In genomic region chr6:79838851-79839250, GRCh38 we compare ENCODE assay signal across 30 cellular contexts.
"Had no signal": no experiment of that assay in that cellular context is flagged by ENCODE, and none has a peak within 500 bp of the region (broad histone marks: within the 10 kb centered on the region; RNA-seq: fewer than 3 reads in every experiment).

No MANE protein-coding gene starts in this region.

- H3K27ac ChIP-seq: adrenal gland, ascending aorta, body of pancreas, brain microvascular endothelial cell, cardiac muscle cell had no signal

- H3K4me1 ChIP-seq: adrenal gland, ascending aorta, body of pancreas had no signal

- H3K4me3 ChIP-seq: adrenal gland, ascending aorta, body of pancreas, cardiac muscle cell had no signal

- DNase-seq: activated effector memory CD4-positive, alpha-beta T cell treated with anti-CD3 and anti-CD28 coated beads, Interleukin-2, amount 50 U/mL, for 16 hours; activated effector memory CD4-positive, alpha-beta T cell treated with Interleukin-2 at 50 U/mL for 16 hours; activated gamma-delta T cell; activated gamma-delta T cell treated with Interleukin-2 at 50 U/mL for 16 hours; activated naive CD4-positive, alpha-beta T cell; activated naive CD4-positive, alpha-beta T cell treated with anti-CD3 and anti-CD28 coated beads for 36 hours; activated naive CD4-positive, alpha-beta T cell treated with anti-CD3 and anti-CD28 coated beads, Interleukin-2, amount 10 ng/mL, durations not matched to agents 7 days and 5 days; activated naive CD4-positive, alpha-beta T cell treated with anti-CD3 and anti-CD28 coated beads, Interleukin-2, amount 50 U/mL, for 16 hours; activated naive CD4-positive, alpha-beta T cell treated with Interleukin-2 at 50 U/mL for 16 hours; activated naive CD8-positive, alpha-beta T cell treated with anti-CD3 and anti-CD28 coated beads for 36 hours; activated naive CD8-positive, alpha-beta T cell treated with anti-CD3 and anti-CD28 coated beads, Interleukin-2, amount 10 ng/mL, durations not matched to agents 7 days and 5 days; activated naive CD8-positive, alpha-beta T cell treated with anti-CD3 and anti-CD28 coated beads, Interleukin-2, amount 50 U/mL, for 24 hours; activated T-cell treated with anti-CD3 and anti-CD28 coated beads, Interleukin-2, amount 50 U/mL, for 24 hours; activated T-cell treated with anti-CD3 and anti-CD28 coated beads, Interleukin-2, amount 50 U/mL, for 4 hours; activated T-cell treated with anti-CD3 and anti-CD28 coated beads, Interleukin-2, amount 50 U/mL, for 48 hours; activated T-cell treated with anti-CD3 and anti-CD28 coated beads, Interleukin-2, amount 50 U/mL, for 72 hours; adrenal gland; amniotic stem cell; amygdala; anterior cingulate cortex; aorta; body of pancreas; brain microvascular endothelial cell; caudate nucleus; central memory CD4-positive, alpha-beta T cell; cerebellar nuclear complex had no signal

- H3K9me3 ChIP-seq: adrenal gland, ascending aorta, body of pancreas had no signal

- FAIRE-seq: astrocyte, bronchial epithelial cell had no signal

- H3K36me3 ChIP-seq: adrenal gland, ascending aorta, brain microvascular endothelial cell, cardiac muscle cell had no signal

- H3K27me3 ChIP-seq: adrenal gland, ascending aorta, body of pancreas, brain microvascular endothelial cell, cardiac muscle cell had no signal
